ENCODE assay signal across 10 cellular contexts in the genomic region with DNA sequence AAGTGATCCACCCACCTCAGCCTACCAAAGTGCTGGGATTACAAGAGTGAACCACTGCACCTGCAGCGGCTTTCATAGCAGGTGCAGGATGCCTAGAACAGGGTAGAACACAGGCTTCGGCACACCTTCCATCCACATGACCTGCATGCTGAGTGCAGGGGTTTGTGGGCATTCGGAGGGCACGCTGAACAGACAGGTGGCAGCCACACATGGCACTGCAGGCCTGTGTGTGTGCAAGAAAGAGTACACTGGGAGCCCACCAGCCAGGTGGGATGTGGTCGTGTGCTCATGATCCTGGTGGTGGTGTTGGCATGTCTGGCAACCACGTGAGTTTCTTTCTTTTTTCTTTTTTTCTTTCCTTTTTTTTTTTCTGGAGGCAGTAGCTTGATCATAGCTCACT. TPM values are rescaled to one million over a fixed set of nuclear protein-coding genes. Genes with fewer than 3 reads are reported as not detected.
"Had no signal": no experiment of that assay in that cellular context is flagged by ENCODE, and none has a peak within 500 bp of the region (broad histone marks: within the 10 kb centered on the region; RNA-seq: fewer than 3 reads in every experiment).

No MANE protein-coding gene starts in this region.

- H3K4me3 ChIP-seq: GM23338, HAP-1, K562 had no signal

- H3K9me3 ChIP-seq: HAP-1 had no signal

- FAIRE-seq: H1, H54, K562 had no signal

- H3K36me3 ChIP-seq: HAP-1 had no signal

- H2AFZ ChIP-seq: GM23338 had no signal

- DNase-seq: HFFc6, IMR-90, KG1 had no signal

- H3K4me2 ChIP-seq: GM23338 had no signal

- ATAC-seq: GM23338, HCT116, K562 had no signal

RNA-seq across cellular contexts. Expression of gene GRID2IP, which starts 38.4 kb away (rescaled TPM):
- total RNA-seq: HFFc6, HT-29, IMR-90, K562 had no signal
